In the genomic region with DNA sequence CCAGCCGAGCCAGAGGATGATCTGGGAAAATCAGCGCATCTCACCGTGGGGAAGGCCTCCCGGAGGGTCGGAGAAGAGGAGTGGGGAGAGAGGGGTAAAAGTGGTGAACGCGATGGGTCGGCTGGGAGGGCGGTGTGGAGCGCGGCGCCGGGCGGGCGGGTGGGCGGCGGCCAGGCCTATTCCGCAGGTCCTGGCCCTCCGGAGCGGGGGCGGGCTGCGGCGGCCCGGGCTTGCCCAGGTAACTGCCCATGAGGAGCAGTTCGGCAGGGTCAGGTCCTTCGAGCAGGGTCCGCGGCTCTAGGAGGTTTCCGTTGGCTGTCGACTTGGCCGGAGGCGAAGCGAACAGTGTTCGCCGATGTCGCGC, we compare ENCODE assay signal across 8 cellular contexts. TPM values are rescaled to one million over a fixed set of nuclear protein-coding genes. Genes with fewer than 3 reads are reported as not detected.
DNase-seq lines count a peak whose midpoint lies in the region; ATAC-seq and TF ChIP-seq lines count a peak whose summit lies in the region.
"Not testable (repeated sequence)": the region's sequence is repeated elsewhere in the genome, so short reads cannot be mapped to it uniquely, and the experiment has no call there.

No MANE protein-coding gene starts in this region.

- H3K4me3 ChIP-seq in DOHH2 (ENCODE audit: low read length) (peak overlapping the region; percentile 73), GM23248 (peak overlapping the region; percentile 67), WERI-Rb-1 (ENCODE audit: low read depth, low read length) (peak overlapping the region; percentile 26), breast epithelium (peak overlapping the region; percentile 51 to 75 (median 58)), heart right ventricle (peak overlapping the region; percentile 21 to 70 (median 64)), thoracic aorta (peak overlapping the region; percentile 87)

- H2AFZ ChIP-seq in GM23248 = not testable (repeated sequence)

- H3K9me2 ChIP-seq in DOHH2 (replicated peaks; ENCODE audit: control insufficient read depth, low read length); GM23248 (ENCODE audit: insufficient read depth): not testable (repeated sequence)

- not testable (repeated sequence) for TF ChIP-seq POLR2A in breast epithelium (IDR thresholded peaks at IDR 0.05)

- ATAC-seq in HG03442 (IDR thresholded peaks at IDR 0.05; ENCODE audit: unreplicated experiment) (peak; percentile 41), heart right ventricle (peak; percentile 41 to 77 (median 46)), thoracic aorta (ENCODE audit: insufficient number of reproducible peaks, low FRiP score, low read depth) (peak; percentile 22)
- peak; percentile 64 to 71 for ATAC-seq in natural killer cell treated with Interleukin-12 subunit alpha and Interleukin-12 subunit beta and Interleukin-15 and Interleukin-18, amount 100 ng/mL, for 72 hours

- not testable (repeated sequence) for H4K20me1 ChIP-seq in DOHH2 (ENCODE audit: control insufficient read depth, insufficient read depth, low read depth, low read length); GM23248 (ENCODE audit: insufficient read depth)

- intact Hi-C loops in breast epithelium (cut with DNase I; ENCODE audit: low total_unique reads); heart right ventricle (cut with DNase I): not testable (repeated sequence)

- WGBS in GM23248 (ENCODE audit: low coverage in 1 of 2, low lambda C conversion rate in 2 of 2, missing lambda C conversion rate in 2 of 2), 2 experiments = 0% methylated on average over 5 of the region's 37 CpGs
- 0 to 2% methylated on average over 14 to 18 of the region's 37 CpGs for WGBS in heart right ventricle, 2 donors

- peak overlapping the region; percentile 61 for H3K4me2 ChIP-seq in DOHH2 (ENCODE audit: low read length)
- H3K4me2 ChIP-seq in GM23248 (ENCODE audit: unreplicated experiment) = peak overlapping the region; percentile 54

- peaks cover 11 to 12% of the 10 kb centered on the region in 2 donors for H3K4me1 Mint-ChIP-seq in natural killer cell treated with Interleukin-12 subunit alpha and Interleukin-12 subunit beta and Interleukin-15 and Interleukin-18, amount 100 ng/mL, for 72 hours (ENCODE audit: low read depth in 2 of 2)

- in situ Hi-C loops in GM23248 (cut with MboI) = not testable (repeated sequence)

- not testable (repeated sequence) for H3K27ac ChIP-seq in DOHH2 (ENCODE audit: low read depth, low read length); thoracic aorta
- peak overlapping the region; percentile 79 for H3K27ac ChIP-seq in GM23248
- peak overlapping the region; percentile 90 for H3K27ac ChIP-seq in WERI-Rb-1
- peak overlapping the region; percentile 86 to 90 for H3K27ac ChIP-seq in breast epithelium
- H3K27ac ChIP-seq in heart right ventricle = peak overlapping the region in 9 of 10 donors; percentile 73 to 91 (median 83)

- H3K36me3 Mint-ChIP-seq in natural killer cell treated with Interleukin-12 subunit alpha and Interleukin-12 subunit beta and Interleukin-15 and Interleukin-18, amount 100 ng/mL, for 72 hours = peaks cover 18% of the 10 kb centered on the region

- peak overlapping the region in 1 of 2 donors; percentile 73 for H3K27ac Mint-ChIP-seq in natural killer cell treated with Interleukin-12 subunit alpha and Interleukin-12 subunit beta and Interleukin-15 and Interleukin-18, amount 100 ng/mL, for 72 hours

- not testable (repeated sequence) for H3F3A ChIP-seq in DOHH2 (ENCODE audit: control insufficient read depth, insufficient read depth); GM23248 (ENCODE audit: insufficient read depth)

- not testable (repeated sequence) for TF ChIP-seq CTCF in DOHH2 (IDR thresholded peaks at IDR 0.05; ENCODE audit: low read depth, low read length, poor library complexity, severe bottlenecking); WERI-Rb-1 (IDR thresholded peaks at IDR 0.05; ENCODE audit: low read depth, low read length); breast epithelium (IDR thresholded peaks at IDR 0.05); heart right ventricle (IDR thresholded peaks at IDR 0.05); thoracic aorta (IDR thresholded peaks at IDR 0.05)

- H3K9me3 ChIP-seq in DOHH2 (ENCODE audit: control insufficient read depth, insufficient read depth, low read length); GM23248 (ENCODE audit: low read depth); WERI-Rb-1 (ENCODE audit: severe bottlenecking); breast epithelium; heart right ventricle; thoracic aorta: not testable (repeated sequence)

- H3K9me3 Mint-ChIP-seq in natural killer cell treated with Interleukin-12 subunit alpha and Interleukin-12 subunit beta and Interleukin-15 and Interleukin-18, amount 100 ng/mL, for 72 hours = not testable (repeated sequence)

- H3K36me3 ChIP-seq in DOHH2 (ENCODE audit: control insufficient read depth, low read length) (peaks cover 40% of the 10 kb centered on the region), GM23248 (ENCODE audit: low read depth) (peaks cover 28% of the 10 kb centered on the region), WERI-Rb-1 (peaks cover 18% of the 10 kb centered on the region), heart right ventricle (peaks cover 0 to 42% (median 23%) of the 10 kb centered on the region in 9 donors), thoracic aorta (peaks cover 28% of the 10 kb centered on the region)
- H3K36me3 ChIP-seq in breast epithelium = not testable (repeated sequence)

- H3K79me2 ChIP-seq in DOHH2 (ENCODE audit: control insufficient read depth, low read length) (peaks cover 22% of the 10 kb centered on the region), GM23248 (ENCODE audit: insufficient read depth) (peaks cover 51% of the 10 kb centered on the region)

- not testable (repeated sequence) for H3K4me1 ChIP-seq in DOHH2 (ENCODE audit: control insufficient read depth, low read length); GM23248 (ENCODE audit: insufficient read depth); breast epithelium; heart right ventricle; thoracic aorta (ENCODE audit: control insufficient read depth in 1 of 2, low read depth in 2 of 2)

- H3K4me3 Mint-ChIP-seq in natural killer cell treated with Interleukin-12 subunit alpha and Interleukin-12 subunit beta and Interleukin-15 and Interleukin-18, amount 100 ng/mL, for 72 hours = peak overlapping the region; percentile 65

- peak overlapping the region; percentile 93 for H3K9ac ChIP-seq in GM23248

- DNase-seq in GM23248 = peak; percentile 11
- not testable (repeated sequence) for DNase-seq in WERI-Rb-1; breast epithelium (ENCODE audit: low spot score in 2 of 2); heart right ventricle; natural killer cell treated with Interleukin-12 subunit alpha and Interleukin-12 subunit beta and Interleukin-15 and Interleukin-18, amount 100 ng/mL, for 72 hours (ENCODE audit: low spot score); thoracic aorta (ENCODE audit: low spot score)

- H3K27me3 ChIP-seq in DOHH2 (ENCODE audit: control insufficient read depth, low read length); GM23248 (replicated peaks; ENCODE audit: insufficient read depth); WERI-Rb-1 (ENCODE audit: insufficient read depth, low read depth, severe bottlenecking); breast epithelium; heart right ventricle; thoracic aorta (replicated peaks; ENCODE audit: insufficient read depth): not testable (repeated sequence)

- not testable (repeated sequence) for H3K27me3 Mint-ChIP-seq in natural killer cell treated with Interleukin-12 subunit alpha and Interleukin-12 subunit beta and Interleukin-15 and Interleukin-18, amount 100 ng/mL, for 72 hours

RNA-seq across cellular contexts. Expression of a gene that starts 44.0 kb away (rescaled TPM):
- total RNA-seq in GM23248 (2014; rRNA removed; shearing (Covaris generic)) = 8.6 and 14.9 TPM in 2 replicates
- polyA plus RNA-seq in GM23248 (2016; fragmentation: Nextera tagmentation; extraction: Ambion mirVana) = 22.8 and 27.7 TPM in 2 replicates
- 10 to 100 TPM; 11.4 to 19.0 (median 16.1) TPM for total RNA-seq in breast epithelium
- 10 to 100 TPM; 22.1 to 30.9 (median 25.9) TPM for total RNA-seq in heart right ventricle
- 10 to 100 TPM in 1 of 2 donors, 1 to 10 TPM in 1; 8.6 to 15.9 TPM for polyA plus RNA-seq in heart right ventricle
- 100 to 1,000 TPM in 1 of 2 donors, 10 to 100 TPM in 1; 95.9 to 107 TPM for total RNA-seq in natural killer cell treated with Interleukin-12 subunit alpha and Interleukin-12 subunit beta and Interleukin-15 and Interleukin-18, amount 100 ng/mL, for 72 hours
- 10 to 100 TPM; 31.3 to 55.4 TPM for total RNA-seq in thoracic aorta

RNA-seq across cellular contexts. Expression of a gene that starts 46.7 kb away (rescaled TPM):
- 0.13 and 0.22 TPM in 2 replicates for total RNA-seq in GM23248 (2014; rRNA removed; shearing (Covaris generic))
- polyA plus RNA-seq in GM23248 (2016; fragmentation: Nextera tagmentation; extraction: Ambion mirVana) (0.61 and 1.0 TPM in 2 replicates), heart right ventricle (1 to 10 TPM; 1.1 to 2.6 TPM)
- total RNA-seq in breast epithelium (1 to 10 TPM; 2.2 to 5.6 (median 4.8) TPM), heart right ventricle (1 to 10 TPM in 8 of 10 donors, under 1 TPM in 2; 0.90 to 2.2 (median 1.2) TPM), thoracic aorta (1 to 10 TPM; 2.2 to 2.5 TPM)
- total RNA-seq in natural killer cell treated with Interleukin-12 subunit alpha and Interleukin-12 subunit beta and Interleukin-15 and Interleukin-18, amount 100 ng/mL, for 72 hours = 1 to 10 TPM; 2.1 to 5.2 TPM

RNA-seq across cellular contexts. Expression of a gene that starts 50.0 kb away (rescaled TPM):
- total RNA-seq in GM23248 (2014; rRNA removed; shearing (Covaris generic)) = not detected in 2 replicates
- 0.38 and 0.74 TPM in 2 replicates for polyA plus RNA-seq in GM23248 (2016; fragmentation: Nextera tagmentation; extraction: Ambion mirVana)
- not detected for total RNA-seq in breast epithelium
- under 1 TPM in 2 of 10 donors, not detected in 8; 0.16 to 0.20 TPM for total RNA-seq in heart right ventricle
- not detected for polyA plus RNA-seq in heart right ventricle
- total RNA-seq in natural killer cell treated with Interleukin-12 subunit alpha and Interleukin-12 subunit beta and Interleukin-15 and Interleukin-18, amount 100 ng/mL, for 72 hours = not detected
- total RNA-seq in thoracic aorta = not detected

Comparison
In these comparisons a context has a peak if more than half of its experiments do, and no peak if none do; other contexts are left out.
1. H3K4me3 ChIP-seq: peak in every context shown above with its lines; median percentile 87 in thoracic aorta; 73 in DOHH2; 67 in GM23248; 64 in heart right ventricle; 58 in breast epithelium; 26 in WERI-Rb-1.